Comparison of ENCODE assay signal across 2 cellular contexts in genomic region chr11:67355023-67355793, GRCh38.
TF ChIP-seq lines count a peak whose summit lies in the region.

No MANE protein-coding gene starts in this region.

TF ChIP-seq in SK-N-SH, 30 proteins besides CTCF, POLR2A, EP300 and RAD21 (continued from another document):
- TF ChIP-seq MEF2A (IDR thresholded peaks at IDR 0.05; ENCODE audit: borderline replicate concordance, low read depth) (no peak), PBX3 (IDR thresholded peaks at IDR 0.05) (no peak), GATA2 (CRISPR knock-in tag; IDR thresholded peaks at IDR 0.05) (no peak), REST (IDR thresholded peaks at IDR 0.05; ENCODE audit: low read depth, low read length) (no peak), TAF1 (IDR thresholded peaks at IDR 0.05; ENCODE audit: borderline replicate concordance, low read depth, low read length) (no peak), YY1 (IDR thresholded peaks at IDR 0.05; ENCODE audit: low read depth) (no peak), CHD2 (IDR thresholded peaks at IDR 0.05; ENCODE audit: low read length, partially characterized antibody) (no peak), RXRA (IDR thresholded peaks at IDR 0.05; ENCODE audit: borderline replicate concordance, low read depth) (no peak), JUND (IDR thresholded peaks at IDR 0.05) (no peak), TEAD4 (IDR thresholded peaks at IDR 0.05; ENCODE audit: borderline replicate concordance, insufficient read depth) (no peak), RFX5 (IDR thresholded peaks at IDR 0.05; ENCODE audit: low read length) (no peak)

TF ChIP-seq in SK-N-SH treated with all-trans-retinoic acid at 6 μM for 48 hours, 23 proteins besides CTCF, POLR2A, EP300 and RAD21 (continued from another document):
- TF ChIP-seq TSHZ2 (CRISPR knock-in tag; IDR thresholded peaks at IDR 0.05) (no peak), CSDC2 (CRISPR knock-in tag; IDR thresholded peaks at IDR 0.05) (no peak), CREB5 (CRISPR knock-in tag; IDR thresholded peaks at IDR 0.05; ENCODE audit: low read depth) (no peak), ZFP30 (CRISPR knock-in tag; IDR thresholded peaks at IDR 0.05) (no peak), SNAI2 (CRISPR knock-in tag; IDR thresholded peaks at IDR 0.05) (no peak), ZFP3 (CRISPR knock-in tag; IDR thresholded peaks at IDR 0.05) (no peak), POU6F1 (CRISPR knock-in tag; IDR thresholded peaks at IDR 0.05; ENCODE audit: borderline replicate concordance, low read depth) (no peak), ARNTL (CRISPR knock-in tag; IDR thresholded peaks at IDR 0.05; ENCODE audit: borderline replicate concordance, low read depth) (no peak), ZNF70 (CRISPR knock-in tag; IDR thresholded peaks at IDR 0.05) (no peak), ZNF8 (CRISPR knock-in tag; IDR thresholded peaks at IDR 0.05) (no peak), ZC3H10 (CRISPR knock-in tag; IDR thresholded peaks at IDR 0.05) (no peak), TOX (CRISPR knock-in tag; IDR thresholded peaks at IDR 0.05; ENCODE audit: borderline replicate concordance) (no peak), PPARA (CRISPR knock-in tag; IDR thresholded peaks at IDR 0.05; ENCODE audit: borderline replicate concordance) (no peak), PATZ1 (CRISPR knock-in tag; IDR thresholded peaks at IDR 0.05; ENCODE audit: borderline replicate concordance) (no peak), GLIS3 (CRISPR knock-in tag; IDR thresholded peaks at IDR 0.05) (no peak), ZNF565 (CRISPR knock-in tag; conservative IDR thresholded peaks at IDR 0.05; ENCODE audit: low read depth) (no peak), BACH2 (CRISPR knock-in tag; IDR thresholded peaks at IDR 0.05; ENCODE audit: borderline replicate concordance) (no peak)
